In genomic region chr11:27806122-27806521, GRCh38 we compare ENCODE assay signal across 15 cellular contexts.
A peak's percentile ranks its signal among the peaks of the same experiment; 100 is the strongest.
DNase-seq lines count a peak whose midpoint lies in the region; ATAC-seq and TF ChIP-seq lines count a peak whose summit lies in the region.
"Had no signal": no experiment of that assay in that cellular context is flagged by ENCODE, and none has a peak within 500 bp of the region (broad histone marks: within the 10 kb centered on the region; RNA-seq: fewer than 3 reads in every experiment).

No MANE protein-coding gene starts in this region.

- H3K18ac ChIP-seq in trophoblast cell (ENCODE audit: low read length), result no peak overlapping the region

- no peaks in the 10 kb centered on the region for H3K27me3 Mint-ChIP-seq in GM23338 (ENCODE audit: insufficient read depth, low read depth, poor library complexity)
- H3K27me3 Mint-ChIP-seq: CD4-positive, alpha-beta memory T cell had no signal

- H3K4me3 ChIP-seq in GM23338 (no peak overlapping the region), testis (no peak overlapping the region), trophoblast cell (ENCODE audit: low read depth, low read length) (no peak overlapping the region), upper lobe of right lung (no peak overlapping the region)
- H3K4me3 ChIP-seq: BLaER1, GM23248 had no signal

- H3K9me3 Mint-ChIP-seq in GM23338, result peaks cover under 1% of the 10 kb centered on the region; the same call in 1 of the 3 replicates

- H3K4me1 Mint-ChIP-seq in GM23338, result no peaks in the 10 kb centered on the region; the same call in 2 of the 3 replicates
- H3K4me1 Mint-ChIP-seq: CD14-positive monocyte; CD4-positive, alpha-beta memory T cell had no signal

- no peak overlapping the region for H4K8ac ChIP-seq in trophoblast cell (ENCODE audit: low read depth, low read length)

- H3K27ac Mint-ChIP-seq in GM23338, result no peak overlapping the region
- H3K27ac Mint-ChIP-seq: CD14-positive monocyte; CD4-positive, alpha-beta memory T cell had no signal

- DNase-seq in GM23338 (ENCODE audit: low spot score), result peak; percentile 35
- DNase-seq in RPMI7951 (ENCODE audit: low read depth), result peak; percentile 2
- DNase-seq in iPS-NIHi11 (ENCODE audit: low spot score), result peak; percentile 40
- peak; percentile 20 for DNase-seq in testis
- no peak for DNase-seq in NCI-H2081 (lab: John Stamatoyannopoulos, UW)
- no peak for DNase-seq in trophoblast cell
- no peak for DNase-seq in upper lobe of right lung
- DNase-seq: 8988T; CD4-positive, alpha-beta memory T cell; DMS153; DMS79; GDM1; GM23248 had no signal

- H2BK120ac ChIP-seq in trophoblast cell (ENCODE audit: insufficient read depth, low read length, poor library complexity), result no peak overlapping the region

- no peak overlapping the region for H3K23ac ChIP-seq in trophoblast cell (ENCODE audit: low read length)

- H3K9me2 ChIP-seq in GM23338 (ENCODE audit: insufficient read depth), result no peaks in the 10 kb centered on the region

- no peak overlapping the region for H3K27ac ChIP-seq in GM23338 (ENCODE audit: low read depth)
- no peak overlapping the region for H3K27ac ChIP-seq in testis
- H3K27ac ChIP-seq in trophoblast cell (ENCODE audit: low read depth, low read length), result no peak overlapping the region
- no peak overlapping the region for H3K27ac ChIP-seq in upper lobe of right lung
- H3K27ac ChIP-seq: BLaER1, GM23248 had no signal

- no peak overlapping the region for H2AK5ac ChIP-seq in trophoblast cell (ENCODE audit: low read length)

- H3F3A ChIP-seq in GM23338 (replicated peaks; ENCODE audit: low read depth), result no peaks in the 10 kb centered on the region

- no peak overlapping the region for H3K9ac ChIP-seq in trophoblast cell (ENCODE audit: low read length)
- H3K9ac ChIP-seq: BLaER1, GM23248 had no signal

- H3K27me3 ChIP-seq in GM23338 (ENCODE audit: insufficient read depth), result no peaks in the 10 kb centered on the region
- H3K27me3 ChIP-seq in testis, result no peaks in the 10 kb centered on the region
- H3K27me3 ChIP-seq in trophoblast cell (ENCODE audit: insufficient read depth, low read length), result no peaks in the 10 kb centered on the region
- H3K27me3 ChIP-seq in upper lobe of right lung, result no peaks in the 10 kb centered on the region
- H3K27me3 ChIP-seq: BLaER1 had no signal

- no peak for TF ChIP-seq POLR2A in testis (IDR thresholded peaks at IDR 0.05)

- intact Hi-C loops in testis (cut with DNase I; ENCODE audit: low total_unique reads) (no loop called here), upper lobe of right lung (cut with DNase I) (no loop called here)

- peak; percentile 92 for ATAC-seq in GM23338
- ATAC-seq in upper lobe of right lung, result no peak

- H3K14ac ChIP-seq in trophoblast cell (ENCODE audit: low read length), result no peak overlapping the region

- H3K36me3 ChIP-seq in GM23338 (ENCODE audit: insufficient read depth) (no peaks in the 10 kb centered on the region), testis (ENCODE audit: low read depth, missing control alignments) (no peaks in the 10 kb centered on the region), trophoblast cell (ENCODE audit: control insufficient read depth in 1 of 2, insufficient read depth in 2 of 2, low read length in 2 of 2) (no peaks in the 10 kb centered on the region), upper lobe of right lung (no peaks in the 10 kb centered on the region)
- H3K36me3 ChIP-seq: BLaER1 had no signal

- no peak overlapping the region for H4K91ac ChIP-seq in trophoblast cell (ENCODE audit: low read depth, low read length)

- no peaks in the 10 kb centered on the region for H3K79me1 ChIP-seq in trophoblast cell (ENCODE audit: low read length)

- H2AFZ ChIP-seq in GM23338 (no peak overlapping the region), trophoblast cell (ENCODE audit: insufficient read depth, low read length, poor library complexity) (no peak overlapping the region)
- H2AFZ ChIP-seq: GM23248 had no signal

- H3K36me3 Mint-ChIP-seq in GM23338 (ENCODE audit: low read depth), result 0 out of 3 replicates have a peak, but pooled peaks cover under 1% of the 10 kb centered on the region
- H3K36me3 Mint-ChIP-seq: CD14-positive monocyte; CD4-positive, alpha-beta memory T cell had no signal

- no peak overlapping the region for H4K12ac ChIP-seq in trophoblast cell (ENCODE audit: low read depth, low read length)

- no peak overlapping the region for H2BK12ac ChIP-seq in trophoblast cell (ENCODE audit: low read length)

- H3K4me1 ChIP-seq in GM23338 (ENCODE audit: insufficient read depth) (no peaks in the 10 kb centered on the region), testis (no peaks in the 10 kb centered on the region), trophoblast cell (ENCODE audit: control insufficient read depth in 1 of 2, insufficient read depth in 2 of 2, low read length in 2 of 2) (no peaks in the 10 kb centered on the region), upper lobe of right lung (no peaks in the 10 kb centered on the region)
- H3K4me1 ChIP-seq: BLaER1 had no signal

- H3K4me2 ChIP-seq in GM23338 (no peak overlapping the region), trophoblast cell (ENCODE audit: low read length) (no peak overlapping the region)
- H3K4me2 ChIP-seq: BLaER1 had no signal

- no peaks in the 10 kb centered on the region for H3K9me3 ChIP-seq in testis
- no peaks in the 10 kb centered on the region for H3K9me3 ChIP-seq in trophoblast cell (ENCODE audit: insufficient read depth, low read depth, low read length)
- H3K9me3 ChIP-seq in upper lobe of right lung, result no peaks in the 10 kb centered on the region
- H3K9me3 ChIP-seq: BLaER1 had no signal

- H3K4ac ChIP-seq in trophoblast cell (ENCODE audit: low read depth, low read length), result no peak overlapping the region

- no peak overlapping the region for H3K4me3 Mint-ChIP-seq in GM23338
- H3K4me3 Mint-ChIP-seq: CD14-positive monocyte; CD4-positive, alpha-beta memory T cell had no signal

- H4K20me1 ChIP-seq in GM23338 (replicated peaks; ENCODE audit: insufficient read depth), result no peaks in the 10 kb centered on the region
- H4K20me1 ChIP-seq: BLaER1 had no signal

- TF ChIP-seq CTCF in GM23338 (conservative IDR thresholded peaks at IDR 0.05; ENCODE audit: low read depth in 2 of 2) (no peak), testis (IDR thresholded peaks at IDR 0.05) (no peak), upper lobe of right lung (IDR thresholded peaks at IDR 0.05) (no peak)

- no peak overlapping the region for H2BK5ac ChIP-seq in trophoblast cell (ENCODE audit: low read depth, low read length, poor library complexity)

- H3K79me2 ChIP-seq in GM23338 (replicated peaks; ENCODE audit: insufficient read depth) (no peaks in the 10 kb centered on the region), trophoblast cell (ENCODE audit: control insufficient read depth, insufficient read depth, low read length, poor library complexity) (no peaks in the 10 kb centered on the region)

- WGBS in testis, 2 donors, result 29 to 54% methylated on average over 17 to 19 of the region's 19 CpGs
- WGBS in trophoblast cell (ENCODE audit: extremely low coverage, insufficient coverage, insufficient read length), result no CpG with 5 or more reads among the region's 19 CpGs

TF ChIP-seq in GM23338, 12 proteins besides CTCF, POLR2A, EP300 and RAD21 (continues in another document):
- TF ChIP-seq, protein P1, sequence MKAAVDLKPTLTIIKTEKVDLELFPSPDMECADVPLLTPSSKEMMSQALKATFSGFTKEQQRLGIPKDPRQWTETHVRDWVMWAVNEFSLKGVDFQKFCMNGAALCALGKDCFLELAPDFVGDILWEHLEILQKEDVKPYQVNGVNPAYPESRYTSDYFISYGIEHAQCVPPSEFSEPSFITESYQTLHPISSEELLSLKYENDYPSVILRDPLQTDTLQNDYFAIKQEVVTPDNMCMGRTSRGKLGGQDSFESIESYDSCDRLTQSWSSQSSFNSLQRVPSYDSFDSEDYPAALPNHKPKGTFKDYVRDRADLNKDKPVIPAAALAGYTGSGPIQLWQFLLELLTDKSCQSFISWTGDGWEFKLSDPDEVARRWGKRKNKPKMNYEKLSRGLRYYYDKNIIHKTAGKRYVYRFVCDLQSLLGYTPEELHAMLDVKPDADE (IDR thresholded peaks at IDR 0.05), result no peak
- no peak for TF ChIP-seq CREB1 (CRISPR knock-in tag; IDR thresholded peaks at IDR 0.05; ENCODE audit: low read depth)
- no peak for TF ChIP-seq EZH2phosphoT487 (IDR thresholded peaks at IDR 0.05; ENCODE audit: unreplicated experiment)
- TF ChIP-seq, protein P2, sequence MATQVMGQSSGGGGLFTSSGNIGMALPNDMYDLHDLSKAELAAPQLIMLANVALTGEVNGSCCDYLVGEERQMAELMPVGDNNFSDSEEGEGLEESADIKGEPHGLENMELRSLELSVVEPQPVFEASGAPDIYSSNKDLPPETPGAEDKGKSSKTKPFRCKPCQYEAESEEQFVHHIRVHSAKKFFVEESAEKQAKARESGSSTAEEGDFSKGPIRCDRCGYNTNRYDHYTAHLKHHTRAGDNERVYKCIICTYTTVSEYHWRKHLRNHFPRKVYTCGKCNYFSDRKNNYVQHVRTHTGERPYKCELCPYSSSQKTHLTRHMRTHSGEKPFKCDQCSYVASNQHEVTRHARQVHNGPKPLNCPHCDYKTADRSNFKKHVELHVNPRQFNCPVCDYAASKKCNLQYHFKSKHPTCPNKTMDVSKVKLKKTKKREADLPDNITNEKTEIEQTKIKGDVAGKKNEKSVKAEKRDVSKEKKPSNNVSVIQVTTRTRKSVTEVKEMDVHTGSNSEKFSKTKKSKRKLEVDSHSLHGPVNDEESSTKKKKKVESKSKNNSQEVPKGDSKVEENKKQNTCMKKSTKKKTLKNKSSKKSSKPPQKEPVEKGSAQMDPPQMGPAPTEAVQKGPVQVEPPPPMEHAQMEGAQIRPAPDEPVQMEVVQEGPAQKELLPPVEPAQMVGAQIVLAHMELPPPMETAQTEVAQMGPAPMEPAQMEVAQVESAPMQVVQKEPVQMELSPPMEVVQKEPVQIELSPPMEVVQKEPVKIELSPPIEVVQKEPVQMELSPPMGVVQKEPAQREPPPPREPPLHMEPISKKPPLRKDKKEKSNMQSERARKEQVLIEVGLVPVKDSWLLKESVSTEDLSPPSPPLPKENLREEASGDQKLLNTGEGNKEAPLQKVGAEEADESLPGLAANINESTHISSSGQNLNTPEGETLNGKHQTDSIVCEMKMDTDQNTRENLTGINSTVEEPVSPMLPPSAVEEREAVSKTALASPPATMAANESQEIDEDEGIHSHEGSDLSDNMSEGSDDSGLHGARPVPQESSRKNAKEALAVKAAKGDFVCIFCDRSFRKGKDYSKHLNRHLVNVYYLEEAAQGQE (IDR thresholded peaks at IDR 0.05; ENCODE audit: unreplicated experiment), result no peak
- no peak for TF ChIP-seq STAT1 (IDR thresholded peaks at IDR 0.05; ENCODE audit: unreplicated experiment)
- TF ChIP-seq ZNF114 (CRISPR knock-in tag; IDR thresholded peaks at IDR 0.05), result no peak
- no peak for TF ChIP-seq POLR2AphosphoS5 (IDR thresholded peaks at IDR 0.05; ENCODE audit: low read depth)
- TF ChIP-seq ZNF331 (CRISPR knock-in tag; IDR thresholded peaks at IDR 0.05; ENCODE audit: low read depth), result no peak
- no peak for TF ChIP-seq JUNB (IDR thresholded peaks at IDR 0.05; ENCODE audit: unreplicated experiment)

Comparison
In these comparisons a context has a peak if more than half of its experiments do, and no peak if none do; other contexts are left out.
1. DNase-seq: peak in GM23338 (single experiment), RPMI7951 (single experiment), iPS-NIHi11 (single experiment) and testis (single experiment); none in NCI-H2081 (0 of 2), trophoblast cell (0 of 2) and upper lobe of right lung (single experiment).